ENCODE assay signal across 1 cellular context in the genomic region with DNA sequence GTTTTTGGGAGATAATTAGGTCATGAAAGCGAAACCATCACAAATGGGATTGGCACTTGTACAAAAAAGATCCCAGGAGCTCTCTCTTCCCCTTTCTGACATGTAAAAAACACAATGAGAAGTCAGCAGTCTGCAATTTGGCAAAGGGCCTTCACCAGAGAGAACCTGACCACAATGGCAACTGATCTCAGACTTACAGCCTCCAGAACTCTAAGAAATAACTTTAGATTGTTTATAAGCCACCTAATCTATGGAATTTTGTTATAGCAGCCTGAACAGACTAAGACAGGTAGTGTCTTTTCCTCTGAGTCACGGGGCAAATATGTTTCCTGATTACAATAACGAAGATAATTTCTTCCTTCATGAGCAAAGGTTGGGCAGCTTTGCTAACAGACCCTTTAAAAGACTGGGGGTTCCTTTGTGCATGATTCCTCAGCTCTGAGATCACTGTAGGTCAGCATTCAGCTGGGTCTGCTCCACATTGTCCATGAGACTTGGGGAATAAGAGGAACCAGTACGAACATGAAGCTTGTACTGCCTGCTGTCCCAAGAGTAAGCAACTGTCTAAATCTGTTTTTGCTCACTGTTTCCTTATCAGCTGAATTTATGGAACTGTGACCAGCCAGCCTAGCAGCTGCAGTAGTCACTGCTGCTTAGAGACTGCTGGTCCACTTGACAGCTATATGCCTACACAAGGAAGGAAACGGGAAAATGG.
TF ChIP-seq lines count a peak whose summit lies in the region.

No MANE protein-coding gene starts in this region.

TF ChIP-seq in GM12878, 131 proteins besides CTCF, POLR2A, EP300 and RAD21 (continued from another document):
- TF ChIP-seq, protein P1, sequence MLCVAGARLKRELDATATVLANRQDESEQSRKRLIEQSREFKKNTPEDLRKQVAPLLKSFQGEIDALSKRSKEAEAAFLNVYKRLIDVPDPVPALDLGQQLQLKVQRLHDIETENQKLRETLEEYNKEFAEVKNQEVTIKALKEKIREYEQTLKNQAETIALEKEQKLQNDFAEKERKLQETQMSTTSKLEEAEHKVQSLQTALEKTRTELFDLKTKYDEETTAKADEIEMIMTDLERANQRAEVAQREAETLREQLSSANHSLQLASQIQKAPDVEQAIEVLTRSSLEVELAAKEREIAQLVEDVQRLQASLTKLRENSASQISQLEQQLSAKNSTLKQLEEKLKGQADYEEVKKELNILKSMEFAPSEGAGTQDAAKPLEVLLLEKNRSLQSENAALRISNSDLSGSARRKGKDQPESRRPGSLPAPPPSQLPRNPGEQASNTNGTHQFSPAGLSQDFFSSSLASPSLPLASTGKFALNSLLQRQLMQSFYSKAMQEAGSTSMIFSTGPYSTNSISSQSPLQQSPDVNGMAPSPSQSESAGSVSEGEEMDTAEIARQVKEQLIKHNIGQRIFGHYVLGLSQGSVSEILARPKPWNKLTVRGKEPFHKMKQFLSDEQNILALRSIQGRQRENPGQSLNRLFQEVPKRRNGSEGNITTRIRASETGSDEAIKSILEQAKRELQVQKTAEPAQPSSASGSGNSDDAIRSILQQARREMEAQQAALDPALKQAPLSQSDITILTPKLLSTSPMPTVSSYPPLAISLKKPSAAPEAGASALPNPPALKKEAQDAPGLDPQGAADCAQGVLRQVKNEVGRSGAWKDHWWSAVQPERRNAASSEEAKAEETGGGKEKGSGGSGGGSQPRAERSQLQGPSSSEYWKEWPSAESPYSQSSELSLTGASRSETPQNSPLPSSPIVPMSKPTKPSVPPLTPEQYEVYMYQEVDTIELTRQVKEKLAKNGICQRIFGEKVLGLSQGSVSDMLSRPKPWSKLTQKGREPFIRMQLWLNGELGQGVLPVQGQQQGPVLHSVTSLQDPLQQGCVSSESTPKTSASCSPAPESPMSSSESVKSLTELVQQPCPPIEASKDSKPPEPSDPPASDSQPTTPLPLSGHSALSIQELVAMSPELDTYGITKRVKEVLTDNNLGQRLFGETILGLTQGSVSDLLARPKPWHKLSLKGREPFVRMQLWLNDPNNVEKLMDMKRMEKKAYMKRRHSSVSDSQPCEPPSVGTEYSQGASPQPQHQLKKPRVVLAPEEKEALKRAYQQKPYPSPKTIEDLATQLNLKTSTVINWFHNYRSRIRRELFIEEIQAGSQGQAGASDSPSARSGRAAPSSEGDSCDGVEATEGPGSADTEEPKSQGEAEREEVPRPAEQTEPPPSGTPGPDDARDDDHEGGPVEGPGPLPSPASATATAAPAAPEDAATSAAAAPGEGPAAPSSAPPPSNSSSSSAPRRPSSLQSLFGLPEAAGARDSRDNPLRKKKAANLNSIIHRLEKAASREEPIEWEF (IDR thresholded peaks at IDR 0.05; ENCODE audit: insufficient replicate concordance, low read depth, low read length), result no peak
- TF ChIP-seq SPI1 (IDR thresholded peaks at IDR 0.05; ENCODE audit: borderline replicate concordance, insufficient read depth, low read depth, low read length) (peak; percentile 84), SREBF2 (IDR thresholded peaks at IDR 0.05; ENCODE audit: low read length) (no peak), DPF2 (IDR thresholded peaks at IDR 0.05) (peak; percentile 24; the same call in 1 of the 2 replicates), EED (IDR thresholded peaks at IDR 0.05; ENCODE audit: low read depth) (peak; percentile 64; the same call in 1 of the 2 replicates), BCL11A (IDR thresholded peaks at IDR 0.05; ENCODE audit: low read depth, low read length) (peak; percentile 36; the same call in 1 of the 2 replicates), NFXL1 (IDR thresholded peaks at IDR 0.05; ENCODE audit: borderline replicate concordance) (no peak), SIN3A (IDR thresholded peaks at IDR 0.05; ENCODE audit: low read depth, low read length) (no peak), SREBF1 (IDR thresholded peaks at IDR 0.05; ENCODE audit: low read length) (no peak), ZZZ3 (IDR thresholded peaks at IDR 0.05; ENCODE audit: control insufficient read depth, insufficient read length, low read depth) (no peak), RUNX3 (IDR thresholded peaks at IDR 0.05; ENCODE audit: low read length) (peak; percentile 74), ZNF384 (IDR thresholded peaks at IDR 0.05; ENCODE audit: borderline replicate concordance, low read depth, low read length) (0 out of 2 replicates have a peak, but pooled peaks have one; percentile 19), NFIC (IDR thresholded peaks at IDR 0.05; ENCODE audit: low read depth, low read length) (0 out of 2 replicates have a peak, but pooled peaks have one; percentile 21), JUNB (IDR thresholded peaks at IDR 0.05) (peak; percentile 18; the same call in 1 of the 2 replicates), MEF2A (IDR thresholded peaks at IDR 0.05; ENCODE audit: insufficient read depth, low read depth, low read length) (no peak), CREM (IDR thresholded peaks at IDR 0.05; ENCODE audit: low read depth) (0 out of 2 replicates have a peak, but pooled peaks have one; percentile 15), CHD4 (IDR thresholded peaks at IDR 0.05) (no peak), JUND (IDR thresholded peaks at IDR 0.05; ENCODE audit: low read depth, low read length) (no peak), GABPA (IDR thresholded peaks at IDR 0.05; ENCODE audit: low read depth) (no peak), SMAD1 (IDR thresholded peaks at IDR 0.05; ENCODE audit: low read depth, partially characterized antibody) (peak; percentile 49), IKZF1 (conservative IDR thresholded peaks at IDR 0.05) (peak; percentile 74), MYB (IDR thresholded peaks at IDR 0.05; ENCODE audit: borderline replicate concordance, low read depth, low read length) (no peak), MTA2 (IDR thresholded peaks at IDR 0.05; ENCODE audit: low read depth) (peak; percentile 91), BHLHE40 (IDR thresholded peaks at IDR 0.05; ENCODE audit: borderline replicate concordance in 1 of 2, low read depth in 2 of 2, low read length in 1 of 2) (peak; percentile 23 to 29; a peak in 2 of 4 replicates), IRF4 (IDR thresholded peaks at IDR 0.05; ENCODE audit: low read depth, low read length) (peak; percentile 46; the same call in 1 of the 2 replicates), IKZF2 (IDR thresholded peaks at IDR 0.05) (peak; percentile 86 to 87)
- TF ChIP-seq, protein P2, sequence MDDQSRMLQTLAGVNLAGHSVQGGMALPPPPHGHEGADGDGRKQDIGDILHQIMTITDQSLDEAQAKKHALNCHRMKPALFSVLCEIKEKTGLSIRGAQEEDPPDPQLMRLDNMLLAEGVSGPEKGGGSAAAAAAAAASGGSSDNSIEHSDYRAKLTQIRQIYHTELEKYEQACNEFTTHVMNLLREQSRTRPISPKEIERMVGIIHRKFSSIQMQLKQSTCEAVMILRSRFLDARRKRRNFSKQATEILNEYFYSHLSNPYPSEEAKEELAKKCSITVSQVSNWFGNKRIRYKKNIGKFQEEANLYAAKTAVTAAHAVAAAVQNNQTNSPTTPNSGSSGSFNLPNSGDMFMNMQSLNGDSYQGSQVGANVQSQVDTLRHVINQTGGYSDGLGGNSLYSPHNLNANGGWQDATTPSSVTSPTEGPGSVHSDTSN (IDR thresholded peaks at IDR 0.05; ENCODE audit: insufficient replicate concordance, low read depth, low read length), result no peak
- TF ChIP-seq, protein P3, sequence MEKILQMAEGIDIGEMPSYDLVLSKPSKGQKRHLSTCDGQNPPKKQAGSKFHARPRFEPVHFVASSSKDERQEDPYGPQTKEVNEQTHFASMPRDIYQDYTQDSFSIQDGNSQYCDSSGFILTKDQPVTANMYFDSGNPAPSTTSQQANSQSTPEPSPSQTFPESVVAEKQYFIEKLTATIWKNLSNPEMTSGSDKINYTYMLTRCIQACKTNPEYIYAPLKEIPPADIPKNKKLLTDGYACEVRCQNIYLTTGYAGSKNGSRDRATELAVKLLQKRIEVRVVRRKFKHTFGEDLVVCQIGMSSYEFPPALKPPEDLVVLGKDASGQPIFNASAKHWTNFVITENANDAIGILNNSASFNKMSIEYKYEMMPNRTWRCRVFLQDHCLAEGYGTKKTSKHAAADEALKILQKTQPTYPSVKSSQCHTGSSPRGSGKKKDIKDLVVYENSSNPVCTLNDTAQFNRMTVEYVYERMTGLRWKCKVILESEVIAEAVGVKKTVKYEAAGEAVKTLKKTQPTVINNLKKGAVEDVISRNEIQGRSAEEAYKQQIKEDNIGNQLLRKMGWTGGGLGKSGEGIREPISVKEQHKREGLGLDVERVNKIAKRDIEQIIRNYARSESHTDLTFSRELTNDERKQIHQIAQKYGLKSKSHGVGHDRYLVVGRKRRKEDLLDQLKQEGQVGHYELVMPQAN (conservative IDR thresholded peaks at IDR 0.05), result no peak
- TF ChIP-seq, protein P4, sequence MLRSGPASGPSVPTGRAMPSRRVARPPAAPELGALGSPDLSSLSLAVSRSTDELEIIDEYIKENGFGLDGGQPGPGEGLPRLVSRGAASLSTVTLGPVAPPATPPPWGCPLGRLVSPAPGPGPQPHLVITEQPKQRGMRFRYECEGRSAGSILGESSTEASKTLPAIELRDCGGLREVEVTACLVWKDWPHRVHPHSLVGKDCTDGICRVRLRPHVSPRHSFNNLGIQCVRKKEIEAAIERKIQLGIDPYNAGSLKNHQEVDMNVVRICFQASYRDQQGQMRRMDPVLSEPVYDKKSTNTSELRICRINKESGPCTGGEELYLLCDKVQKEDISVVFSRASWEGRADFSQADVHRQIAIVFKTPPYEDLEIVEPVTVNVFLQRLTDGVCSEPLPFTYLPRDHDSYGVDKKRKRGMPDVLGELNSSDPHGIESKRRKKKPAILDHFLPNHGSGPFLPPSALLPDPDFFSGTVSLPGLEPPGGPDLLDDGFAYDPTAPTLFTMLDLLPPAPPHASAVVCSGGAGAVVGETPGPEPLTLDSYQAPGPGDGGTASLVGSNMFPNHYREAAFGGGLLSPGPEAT (IDR thresholded peaks at IDR 0.05; ENCODE audit: low read depth), result peak; percentile 71
